ENCODE assay signal across 8 cellular contexts in the genomic region with DNA sequence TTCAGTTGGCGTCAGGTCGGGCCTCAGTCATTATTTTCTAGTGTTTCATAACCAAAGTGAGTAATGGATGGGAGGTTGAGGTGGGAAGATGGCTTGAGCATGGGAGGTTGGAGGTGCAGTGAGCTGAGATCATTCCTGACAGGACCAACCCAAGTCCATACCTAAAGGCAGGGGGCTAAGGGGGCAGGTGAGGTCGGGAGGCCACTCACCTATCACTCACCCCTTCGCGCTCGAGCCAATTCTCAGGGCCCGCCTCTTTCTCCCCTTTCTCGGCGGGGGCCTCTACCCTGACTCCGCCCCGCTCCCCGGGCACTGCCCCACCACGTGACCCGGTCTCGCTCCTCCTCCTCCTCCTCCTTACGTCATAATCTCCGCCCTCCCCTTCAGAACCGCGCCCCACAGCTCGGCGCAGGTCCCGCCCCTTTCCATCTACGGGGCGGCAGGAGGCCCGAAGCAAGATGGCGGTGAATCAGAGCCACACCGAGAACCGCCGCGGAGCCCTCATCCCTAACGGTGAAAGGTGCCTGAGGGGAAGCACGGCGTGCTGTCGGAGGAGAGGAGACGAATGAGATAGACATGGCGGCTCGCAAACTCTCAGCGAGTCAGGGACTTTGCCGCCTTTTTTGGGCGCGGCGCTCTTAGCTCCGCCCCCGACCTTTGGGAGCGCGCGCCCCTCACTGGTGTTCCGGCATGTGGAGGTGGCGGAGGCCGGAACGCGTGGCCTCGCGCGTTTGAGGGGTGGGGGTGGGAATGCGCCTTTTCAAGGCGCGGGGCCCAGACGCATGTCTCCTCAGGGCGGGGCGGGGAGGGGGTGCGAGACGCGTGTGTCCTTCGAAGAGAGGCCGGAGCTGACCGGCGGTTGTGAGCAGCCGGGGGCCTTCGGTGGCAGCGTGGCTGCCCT. TPM values are rescaled to one million over a fixed set of nuclear protein-coding genes. Genes with fewer than 3 reads are reported as not detected.
DNase-seq lines count a peak whose midpoint lies in the region; TF ChIP-seq lines count a peak whose summit lies in the region.

A gene with protein sequence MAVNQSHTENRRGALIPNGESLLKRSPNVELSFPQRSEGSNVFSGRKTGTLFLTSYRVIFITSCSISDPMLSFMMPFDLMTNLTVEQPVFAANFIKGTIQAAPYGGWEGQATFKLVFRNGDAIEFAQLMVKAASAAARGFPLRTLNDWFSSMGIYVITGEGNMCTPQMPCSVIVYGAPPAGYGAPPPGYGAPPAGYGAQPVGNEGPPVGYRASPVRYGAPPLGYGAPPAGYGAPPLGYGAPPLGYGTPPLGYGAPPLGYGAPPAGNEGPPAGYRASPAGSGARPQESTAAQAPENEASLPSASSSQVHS (plus strand): TSS at position 428 of the 901 bp plus-strand sequence. CDS start 31 bp downstream, at position 459.

- POLR2A ChIA-PET in Caco-2 (lab: Charles Lee) = interaction anchor here (0.5 to 0.9 kb wide), 5 partner anchors 37 to 374 kb away, joined by 3 to 5 read pairs (median 3); partner anchors contain the start of gene CENPM

- peak within 1 kb of the TSS; percentile 50 for H3K27ac ChIP-seq in effector memory CD4-positive, alpha-beta T cell (ENCODE audit: insufficient read depth, low read length, poor library complexity, severe bottlenecking)

- H3K27me3 ChIP-seq in Caco-2 (replicated peaks; ENCODE audit: control insufficient read depth, insufficient read depth, low read length) = no peaks in the 10 kb centered on the region
- no peaks in the 10 kb centered on the region for H3K27me3 ChIP-seq in effector memory CD4-positive, alpha-beta T cell (replicated peaks; ENCODE audit: control insufficient read depth, insufficient read depth, low read length, poor library complexity, severe bottlenecking)

- CTCF ChIA-PET in Caco-2 (lab: Charles Lee) = interaction anchor here (0.6 to 1.0 kb wide), 6 partner anchors 11 to 520 kb away, joined by 3 to 8 read pairs (median 5); partner anchors contain the start of gene CENPM

- no peak for TF ChIP-seq CTCF in Caco-2 (IDR thresholded peaks at IDR 0.05; ENCODE audit: insufficient read depth in 1 of 2, low read depth in 1 of 2, low read length in 1 of 2, severe bottlenecking in 1 of 2, unreplicated experiment in 1 of 2)

- H3K9me3 Mint-ChIP-seq in Caco-2 (ENCODE audit: unreplicated experiment) = no peaks in the 10 kb centered on the region

- peak within 1 kb of the TSS; percentile 87 for H3K4me3 Mint-ChIP-seq in Caco-2 (ENCODE audit: unreplicated experiment)

- H3K4me3 ChIP-seq in Caco-2 (ENCODE audit: low read depth, low read length) = peak within 1 kb of the TSS; percentile 55
- H3K4me3 ChIP-seq in effector memory CD4-positive, alpha-beta T cell (ENCODE audit: insufficient read depth, low read depth, low read length, poor library complexity, severe bottlenecking) = peak within 1 kb of the TSS; percentile 56

- peaks cover 5% of the 10 kb centered on the region for H3K4me1 ChIP-seq in Caco-2
- no peaks in the 10 kb centered on the region for H3K4me1 ChIP-seq in effector memory CD4-positive, alpha-beta T cell (ENCODE audit: control insufficient read depth, insufficient read depth, low read length, poor library complexity, severe bottlenecking)

- H3K9me3 ChIP-seq in Caco-2 = no peaks in the 10 kb centered on the region
- H3K9me3 ChIP-seq in effector memory CD4-positive, alpha-beta T cell (ENCODE audit: control insufficient read depth, low read length) = no peaks in the 10 kb centered on the region

- peak; percentile 88 for DNase-seq in Caco-2
- peak; percentile 49 for DNase-seq in GOT3 (lab: John Stamatoyannopoulos, UW)
- peak; percentile 39 to 53 for DNase-seq in NCI-H187 (lab: John Stamatoyannopoulos, UW)
- peak; percentile 94 for DNase-seq in activated CD8-positive, alpha-beta memory T cell treated with anti-CD3 and anti-CD28 coated beads for 24 hours
- DNase-seq in effector memory CD4-positive, alpha-beta T cell = peak; percentile 79 to 88 (median 79)
- DNase-seq in mucosa of gallbladder (ENCODE audit: low spot score) = peak; percentile 92
- DNase-seq in stimulated activated CD8-positive, alpha-beta memory T cell treated with anti-CD3 and anti-CD28 coated beads, Interleukin-4, amount 100 ng/mL, for 4 hours (ENCODE audit: low read depth in 2 of 2, low spot score in 1 of 2) = peak; percentile 79 to 80
- DNase-seq in OCI-M1 (lab: John Stamatoyannopoulos, UW) = no peak

- H3K36me3 Mint-ChIP-seq in Caco-2 (ENCODE audit: insufficient read depth, unreplicated experiment) = peaks cover 9% of the 10 kb centered on the region

- H3K27ac Mint-ChIP-seq in Caco-2 (ENCODE audit: unreplicated experiment) = peak within 1 kb of the TSS; percentile 96

- no peaks in the 10 kb centered on the region for H3K4me1 Mint-ChIP-seq in Caco-2 (ENCODE audit: low read depth, unreplicated experiment)

- intact Hi-C loops in Caco-2 (cut with micrococcal nuclease; ENCODE audit: unreplicated experiment) = loop anchor here (2.0 kb wide), 1 partner anchor 52 kb away; the partner anchor contains the start of gene CENPM

- peaks cover 4% of the 10 kb centered on the region for H3K27me3 Mint-ChIP-seq in Caco-2 (ENCODE audit: insufficient read depth, unreplicated experiment)

- no TSS peak for BruUV-seq in Caco-2 (replicated peaks; lab: Mats Ljungman, UMichigan)

- H3K36me3 ChIP-seq in Caco-2 (ENCODE audit: control insufficient read depth, insufficient read depth, low read length) = no peaks in the 10 kb centered on the region
- no peaks in the 10 kb centered on the region for H3K36me3 ChIP-seq in effector memory CD4-positive, alpha-beta T cell (ENCODE audit: control insufficient read depth, insufficient read depth, low read length)

RNA-seq across cellular contexts. Expression of the gene that starts here (rescaled TPM):
- total RNA-seq in Caco-2 (2022) (1.00 and 1.0 TPM in 2 replicates), mucosa of gallbladder (1.6 TPM)
